In the genomic region with DNA sequence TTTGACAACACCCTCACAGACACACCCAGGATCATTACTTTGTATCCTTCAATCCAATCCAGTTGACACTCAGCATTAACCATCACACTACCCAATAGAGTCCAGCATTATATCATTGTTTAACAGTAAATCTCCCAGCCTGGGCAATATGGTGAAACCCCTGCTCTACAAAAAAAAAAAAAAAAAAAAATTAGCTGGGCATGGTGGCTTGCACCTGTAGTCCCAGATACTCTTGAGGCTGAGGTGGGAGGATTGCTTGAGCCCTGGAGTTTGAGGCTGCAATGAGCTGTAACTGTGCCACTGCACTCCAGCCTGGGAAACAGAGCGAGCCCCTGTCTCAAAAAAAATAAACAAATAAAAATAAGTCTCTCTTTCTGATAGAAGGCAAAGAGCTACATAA, we compare ENCODE assay signal across 36 cellular contexts.
"Had no signal": no experiment of that assay in that cellular context is flagged by ENCODE, and none has a peak within 500 bp of the region (broad histone marks: within the 10 kb centered on the region; RNA-seq: fewer than 3 reads in every experiment).

No MANE protein-coding gene starts in this region.

- H3K27me3 ChIP-seq: adrenal gland, ascending aorta, brain microvascular endothelial cell, breast epithelium had no signal

- H3K36me3 Mint-ChIP-seq: activated naive CD4-positive, alpha-beta T cell treated with anti-CD3 and anti-CD28 coated beads, Interleukin-2, amount 50 U/mL, for 72 hours; activated naive CD8-positive, alpha-beta T cell treated with anti-CD3 and anti-CD28 coated beads for 36 hours; WTC11 had no signal

- H3K4me3 Mint-ChIP-seq: activated CD4-positive, alpha-beta memory T cell treated with anti-CD3 and anti-CD28 coated beads, Interleukin-2, amount 10 ng/mL, durations not matched to agents 7 days and 5 days; activated CD4-positive, alpha-beta T cell treated with anti-CD3 and anti-CD28 coated beads for 36 hours; activated CD4-positive, alpha-beta T cell treated with anti-CD3 and anti-CD28 coated beads, Interleukin-2, amount 10 ng/mL, durations not matched to agents 7 days and 5 days; activated naive CD4-positive, alpha-beta T cell treated with anti-CD3 and anti-CD28 coated beads for 36 hours; activated naive CD8-positive, alpha-beta T cell treated with anti-CD3 and anti-CD28 coated beads for 36 hours; activated T-cell treated with anti-CD3 and anti-CD28 coated beads, Interleukin-2, amount 50 U/mL, for 4 hours; activated T-cell treated with anti-CD3 and anti-CD28 coated beads, Interleukin-2, amount 50 U/mL, for 72 hours; activated T-helper 1 cell treated with anti-CD3 and anti-CD28 coated beads, Interleukin-12 subunit alpha, Interleukin-12 subunit beta, Interleukin-2, Interleukin-4 antibody, amounts not matched to agents 30 ng/mL and 10 ng/mL and 1 ng/mL, durations not matched to agents 14 hours and 24 hours and 36 hours; activated T-helper 17 cell treated with anti-CD3 and anti-CD28 coated beads, Interleukin-2, amount 50 U/mL, for 72 hours; T-helper 1 cell treated with Interleukin-12 subunit alpha and Interleukin-12 subunit beta and Interleukin-4 antibody, amounts not matched to agents 30 μg/mL and 1 μg/mL, for 36 hours; T-helper 2 cell treated with Interferon-gamma antibody and Interleukin-4, amounts not matched to agents 5 μg/mL and 100 μg/mL, for 36 hours; WTC11 had no signal

- H3K4me1 ChIP-seq: adrenal gland, ascending aorta, breast epithelium had no signal

- H3K9me3 Mint-ChIP-seq: activated CD4-positive, alpha-beta memory T cell treated with anti-CD3 and anti-CD28 coated beads, Interleukin-2, amount 10 ng/mL, durations not matched to agents 7 days and 5 days; activated T-helper 1 cell treated with anti-CD3 and anti-CD28 coated beads, Interleukin-12 subunit alpha, Interleukin-12 subunit beta, Interleukin-2, Interleukin-4 antibody, amounts not matched to agents 30 ng/mL and 10 ng/mL and 1 ng/mL, durations not matched to agents 14 hours and 24 hours and 36 hours; T-helper 1 cell treated with Interleukin-12 subunit alpha and Interleukin-12 subunit beta and Interleukin-4 antibody, amounts not matched to agents 30 μg/mL and 1 μg/mL, for 36 hours; T-helper 2 cell treated with Interferon-gamma antibody and Interleukin-4, amounts not matched to agents 5 μg/mL and 100 μg/mL, for 36 hours had no signal

- FAIRE-seq: TTC549 had no signal

- H3K36me3 ChIP-seq: adrenal gland, ascending aorta, brain microvascular endothelial cell, breast epithelium had no signal

- H3K4me1 Mint-ChIP-seq: activated CD4-positive, alpha-beta memory T cell treated with anti-CD3 and anti-CD28 coated beads, Interleukin-2, amount 10 ng/mL, durations not matched to agents 7 days and 5 days; activated CD4-positive, alpha-beta T cell treated with anti-CD3 and anti-CD28 coated beads for 36 hours; activated CD4-positive, alpha-beta T cell treated with anti-CD3 and anti-CD28 coated beads, Interleukin-2, amount 10 ng/mL, durations not matched to agents 7 days and 5 days; activated naive CD8-positive, alpha-beta T cell treated with anti-CD3 and anti-CD28 coated beads for 36 hours; activated T-helper 17 cell treated with anti-CD3 and anti-CD28 coated beads, Interleukin-2, amount 50 U/mL, for 72 hours had no signal

- H3K4me3 ChIP-seq: adrenal gland, ascending aorta, breast epithelium had no signal

- H3K9me3 ChIP-seq: adrenal gland, ascending aorta, breast epithelium had no signal

- H3K27ac ChIP-seq: adrenal gland, ascending aorta, brain microvascular endothelial cell, breast epithelium, VCaP had no signal

- H3K27ac Mint-ChIP-seq: activated CD4-positive, alpha-beta memory T cell treated with anti-CD3 and anti-CD28 coated beads, Interleukin-2, amount 10 ng/mL, durations not matched to agents 7 days and 5 days; activated CD4-positive, alpha-beta T cell treated with anti-CD3 and anti-CD28 coated beads for 36 hours; activated CD4-positive, alpha-beta T cell treated with anti-CD3 and anti-CD28 coated beads, Interleukin-2, amount 10 ng/mL, durations not matched to agents 7 days and 5 days; activated naive CD4-positive, alpha-beta T cell treated with anti-CD3 and anti-CD28 coated beads for 36 hours; activated naive CD4-positive, alpha-beta T cell treated with anti-CD3 and anti-CD28 coated beads, Interleukin-2, amount 50 U/mL, for 72 hours; activated naive CD8-positive, alpha-beta T cell treated with anti-CD3 and anti-CD28 coated beads for 36 hours; activated T-cell treated with anti-CD3 and anti-CD28 coated beads, Interleukin-2, amount 50 U/mL, for 72 hours; activated T-helper 1 cell treated with anti-CD3 and anti-CD28 coated beads, Interleukin-12 subunit alpha, Interleukin-12 subunit beta, Interleukin-2, Interleukin-4 antibody, amounts not matched to agents 30 ng/mL and 10 ng/mL and 1 ng/mL, durations not matched to agents 14 hours and 24 hours and 36 hours; activated T-helper 17 cell treated with anti-CD3 and anti-CD28 coated beads, Interleukin-2, amount 50 U/mL, for 72 hours; T-helper 1 cell treated with Interleukin-12 subunit alpha and Interleukin-12 subunit beta and Interleukin-4 antibody, amounts not matched to agents 30 μg/mL and 1 μg/mL, for 36 hours; T-helper 2 cell treated with Interferon-gamma antibody and Interleukin-4, amounts not matched to agents 5 μg/mL and 100 μg/mL, for 36 hours; WTC11 had no signal

- DNase-seq: activated CD4-positive, alpha-beta memory T cell treated with anti-CD3 and anti-CD28 coated beads, Interleukin-2, amount 10 ng/mL, durations not matched to agents 7 days and 5 days; activated CD4-positive, alpha-beta T cell treated with anti-CD3 and anti-CD28 coated beads for 1 hour; activated CD4-positive, alpha-beta T cell treated with anti-CD3 and anti-CD28 coated beads for 36 hours; activated CD4-positive, alpha-beta T cell treated with anti-CD3 and anti-CD28 coated beads for 48 hours; activated CD4-positive, alpha-beta T cell treated with anti-CD3 and anti-CD28 coated beads, Interleukin-2, amount 10 ng/mL, durations not matched to agents 7 days and 5 days; activated CD4-positive, alpha-beta T cell treated with anti-CD3 and anti-CD28 coated beads, Interleukin-2, amount 50 U/mL, for 48 hours; activated CD4-positive, CD25-positive, alpha-beta regulatory T cell; activated CD8-positive, alpha-beta memory T cell treated with anti-CD3 and anti-CD28 coated beads, Interleukin-2, amount 50 U/mL, for 4 hours; activated effector memory CD4-positive, alpha-beta T cell treated with anti-CD3 and anti-CD28 coated beads, Interleukin-2, amount 50 U/mL, for 16 hours; activated gamma-delta T cell treated with Interleukin-2 at 50 U/mL for 16 hours; activated naive CD4-positive, alpha-beta T cell; activated naive CD4-positive, alpha-beta T cell treated with anti-CD3 and anti-CD28 coated beads for 36 hours; activated naive CD4-positive, alpha-beta T cell treated with anti-CD3 and anti-CD28 coated beads, Interleukin-2, amount 50 U/mL, for 16 hours; activated naive CD8-positive, alpha-beta T cell treated with anti-CD3 and anti-CD28 coated beads for 36 hours; activated T-cell treated with anti-CD3 and anti-CD28 coated beads for 4 hours; activated T-cell treated with anti-CD3 and anti-CD28 coated beads, Interleukin-2, amount 50 U/mL, for 1 hour; activated T-cell treated with anti-CD3 and anti-CD28 coated beads, Interleukin-2, amount 50 U/mL, for 4 hours; activated T-cell treated with anti-CD3 and anti-CD28 coated beads, Interleukin-2, amount 50 U/mL, for 72 hours; adrenal gland; amniotic stem cell; central memory CD4-positive, alpha-beta T cell; T-helper 1 cell; T-helper 2 cell; T-helper 9 cell had no signal

- ATAC-seq: activated CD4-positive, alpha-beta T cell treated with anti-CD3 and anti-CD28 coated beads for 36 hours; activated CD4-positive, CD25-positive, alpha-beta regulatory T cell treated with anti-CD3 and anti-CD28 coated beads, Interleukin-2, amount 50 U/mL, for 24 hours; activated naive CD4-positive, alpha-beta T cell treated with anti-CD3 and anti-CD28 coated beads, Interleukin-2, amount 50 U/mL, for 72 hours; activated T-cell treated with anti-CD3 and anti-CD28 coated beads, Interleukin-2, amount 50 U/mL, for 4 hours; activated T-cell treated with anti-CD3 and anti-CD28 coated beads, Interleukin-2, amount 50 U/mL, for 72 hours; activated T-helper 17 cell treated with anti-CD3 and anti-CD28 coated beads, Interleukin-2, amount 50 U/mL, for 72 hours; WTC11 had no signal
